8 cellular contexts compared by ENCODE assay signal in the genomic region with DNA sequence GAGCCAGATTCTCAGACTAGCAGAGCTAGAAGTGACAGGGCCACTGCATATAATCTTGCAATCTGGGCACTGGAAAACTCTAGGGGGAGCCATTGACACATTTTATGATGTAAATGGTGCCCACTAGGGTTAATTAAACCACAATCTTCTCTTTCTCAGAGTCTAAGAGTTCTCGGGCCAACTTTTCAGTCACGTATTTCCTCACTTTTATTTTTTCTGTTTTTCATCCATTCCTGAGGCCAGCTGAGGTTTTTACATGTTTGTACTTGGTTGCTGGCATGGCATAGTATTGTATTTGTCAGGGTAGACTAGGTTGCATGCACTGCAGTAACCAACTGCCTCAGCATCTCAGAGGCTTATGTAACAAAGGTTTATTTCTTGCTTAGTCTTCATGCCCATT.
DNase-seq lines count a peak whose midpoint lies in the region; ATAC-seq and TF ChIP-seq lines count a peak whose summit lies in the region.

No MANE protein-coding gene starts in this region.

- ATAC-seq in SK-N-SH treated with all-trans-retinoic acid at 6 μM for 48 hours, result peak; percentile 90
- no peak for ATAC-seq in HG03521 (IDR thresholded peaks at IDR 0.05; ENCODE audit: unreplicated experiment)

- POLR2A ChIA-PET in activated CD4-positive, alpha-beta memory T cell treated with anti-CD3 and anti-CD28 coated beads for 36 hours (lab: Charles Lee), result no interaction called here

- no peaks in the 10 kb centered on the region for H3K36me3 Mint-ChIP-seq in activated CD4-positive, alpha-beta memory T cell treated with anti-CD3 and anti-CD28 coated beads for 36 hours

- intact Hi-C loops in activated CD4-positive, alpha-beta memory T cell treated with anti-CD3 and anti-CD28 coated beads for 36 hours (cut with micrococcal nuclease), result loop anchor here (10.0 kb wide), 1 partner anchor 1032 kb away; no protein-coding TSS in a partner anchor

- H3K4me3 Mint-ChIP-seq in activated CD4-positive, alpha-beta memory T cell treated with anti-CD3 and anti-CD28 coated beads for 36 hours, result no peak overlapping the region

- H3K27ac Mint-ChIP-seq in activated CD4-positive, alpha-beta memory T cell treated with anti-CD3 and anti-CD28 coated beads for 36 hours, result no peak overlapping the region

- CTCF ChIA-PET in activated CD4-positive, alpha-beta memory T cell treated with anti-CD3 and anti-CD28 coated beads for 36 hours (lab: Charles Lee), result interaction anchor here (0.6 kb wide), 1 partner anchor 1796 kb away, joined by 3 read pairs; no protein-coding TSS in a partner anchor

- DNase-seq in NCI-H1436 (lab: John Stamatoyannopoulos, UW) (peak; percentile 34), NCI-H1436 treated with DMSO at 0.1 percent for 48 hours (lab: John Stamatoyannopoulos, UW) (no peak), NAMALWA (ENCODE audit: low spot score) (peak; percentile 78), inferior parietal cortex (ENCODE audit: extremely low spot score) (peak; percentile 32), DMS79 treated with DMSO at 0.1 percent for 48 hours (lab: John Stamatoyannopoulos, UW) (no peak)
- DNase-seq in activated CD4-positive, alpha-beta memory T cell treated with anti-CD3 and anti-CD28 coated beads for 36 hours, result no peak

- no peaks in the 10 kb centered on the region for H3K9me3 Mint-ChIP-seq in activated CD4-positive, alpha-beta memory T cell treated with anti-CD3 and anti-CD28 coated beads for 36 hours

- H3K4me1 Mint-ChIP-seq in activated CD4-positive, alpha-beta memory T cell treated with anti-CD3 and anti-CD28 coated beads for 36 hours (ENCODE audit: low read depth), result no peaks in the 10 kb centered on the region

- peaks cover 3% of the 10 kb centered on the region for H3K27me3 Mint-ChIP-seq in activated CD4-positive, alpha-beta memory T cell treated with anti-CD3 and anti-CD28 coated beads for 36 hours

TF ChIP-seq in SK-N-SH treated with all-trans-retinoic acid at 6 μM for 48 hours, 23 proteins besides CTCF, POLR2A, EP300 and RAD21:
- TF ChIP-seq TCF4 (CRISPR knock-in tag; IDR thresholded peaks at IDR 0.05; ENCODE audit: borderline replicate concordance) (no peak), ARNTL (CRISPR knock-in tag; IDR thresholded peaks at IDR 0.05; ENCODE audit: borderline replicate concordance, low read depth) (no peak), RARB (CRISPR knock-in tag; IDR thresholded peaks at IDR 0.05) (no peak), ZNF70 (CRISPR knock-in tag; IDR thresholded peaks at IDR 0.05) (no peak), ZFP3 (CRISPR knock-in tag; IDR thresholded peaks at IDR 0.05) (no peak), ESRRG (CRISPR knock-in tag; IDR thresholded peaks at IDR 0.05) (no peak), OSR1 (CRISPR knock-in tag; IDR thresholded peaks at IDR 0.05) (no peak), TOX (CRISPR knock-in tag; IDR thresholded peaks at IDR 0.05; ENCODE audit: borderline replicate concordance) (no peak), ZFP30 (CRISPR knock-in tag; IDR thresholded peaks at IDR 0.05) (no peak), CSDC2 (CRISPR knock-in tag; IDR thresholded peaks at IDR 0.05) (no peak), BACH2 (CRISPR knock-in tag; IDR thresholded peaks at IDR 0.05; ENCODE audit: borderline replicate concordance) (no peak), ISL1 (CRISPR knock-in tag; IDR thresholded peaks at IDR 0.05) (no peak), SNAI2 (CRISPR knock-in tag; IDR thresholded peaks at IDR 0.05) (no peak)
- TF ChIP-seq, protein P1, sequence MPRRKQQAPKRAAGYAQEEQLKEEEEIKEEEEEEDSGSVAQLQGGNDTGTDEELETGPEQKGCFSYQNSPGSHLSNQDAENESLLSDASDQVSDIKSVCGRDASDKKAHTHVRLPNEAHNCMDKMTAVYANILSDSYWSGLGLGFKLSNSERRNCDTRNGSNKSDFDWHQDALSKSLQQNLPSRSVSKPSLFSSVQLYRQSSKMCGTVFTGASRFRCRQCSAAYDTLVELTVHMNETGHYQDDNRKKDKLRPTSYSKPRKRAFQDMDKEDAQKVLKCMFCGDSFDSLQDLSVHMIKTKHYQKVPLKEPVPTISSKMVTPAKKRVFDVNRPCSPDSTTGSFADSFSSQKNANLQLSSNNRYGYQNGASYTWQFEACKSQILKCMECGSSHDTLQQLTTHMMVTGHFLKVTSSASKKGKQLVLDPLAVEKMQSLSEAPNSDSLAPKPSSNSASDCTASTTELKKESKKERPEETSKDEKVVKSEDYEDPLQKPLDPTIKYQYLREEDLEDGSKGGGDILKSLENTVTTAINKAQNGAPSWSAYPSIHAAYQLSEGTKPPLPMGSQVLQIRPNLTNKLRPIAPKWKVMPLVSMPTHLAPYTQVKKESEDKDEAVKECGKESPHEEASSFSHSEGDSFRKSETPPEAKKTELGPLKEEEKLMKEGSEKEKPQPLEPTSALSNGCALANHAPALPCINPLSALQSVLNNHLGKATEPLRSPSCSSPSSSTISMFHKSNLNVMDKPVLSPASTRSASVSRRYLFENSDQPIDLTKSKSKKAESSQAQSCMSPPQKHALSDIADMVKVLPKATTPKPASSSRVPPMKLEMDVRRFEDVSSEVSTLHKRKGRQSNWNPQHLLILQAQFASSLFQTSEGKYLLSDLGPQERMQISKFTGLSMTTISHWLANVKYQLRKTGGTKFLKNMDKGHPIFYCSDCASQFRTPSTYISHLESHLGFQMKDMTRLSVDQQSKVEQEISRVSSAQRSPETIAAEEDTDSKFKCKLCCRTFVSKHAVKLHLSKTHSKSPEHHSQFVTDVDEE (CRISPR knock-in tag; IDR thresholded peaks at IDR 0.05), result no peak
TF ChIP-seq in SK-N-SH treated with all-trans-retinoic acid at 6 μM for 48 hours: peak in this region for 0.

Comparison
In these comparisons a context has a peak if more than half of its experiments do, and no peak if none do; other contexts are left out.
1. DNase-seq: peak in NCI-H1436 (single experiment), NAMALWA (single experiment) and inferior parietal cortex (single experiment); none in NCI-H1436 treated with DMSO at 0.1 percent for 48 hours (single experiment), DMS79 treated with DMSO at 0.1 percent for 48 hours (single experiment) and activated CD4-positive, alpha-beta memory T cell treated with anti-CD3 and anti-CD28 coated beads for 36 hours (single experiment).